24 cellular contexts compared by ENCODE assay signal in genomic region chr4:2765832-2766526, GRCh38.
"Had no signal": no experiment of that assay in that cellular context is flagged by ENCODE, and none has a peak within 500 bp of the region (broad histone marks: within the 10 kb centered on the region; RNA-seq: fewer than 3 reads in every experiment).

No MANE protein-coding gene starts in this region.

- H3K27ac ChIP-seq: breast epithelium, dorsolateral prefrontal cortex, left ventricle myocardium inferior, pancreas, psoas muscle, thoracic aorta had no signal

- H3K4me2 ChIP-seq: smooth muscle cell had no signal

- ATAC-seq: activated CD8-positive, alpha-beta T cell treated with anti-CD3 and anti-CD28 coated beads for 36 hours; activated naive CD4-positive, alpha-beta T cell treated with anti-CD3 and anti-CD28 coated beads, Interleukin-2, amount 50 U/mL, for 72 hours; activated T-cell treated with anti-CD3 and anti-CD28 coated beads, Interleukin-2, amount 50 U/mL, for 4 hours; activated T-helper 17 cell treated with anti-CD3 and anti-CD28 coated beads, Interleukin-2, amount 50 U/mL, for 72 hours; mucosa of descending colon; pancreas; psoas muscle; WTC11 had no signal

- H3K4me3 ChIP-seq: breast epithelium, dorsolateral prefrontal cortex, left ventricle myocardium inferior, mucosa of descending colon, pancreas, psoas muscle, smooth muscle cell, thoracic aorta had no signal

- H3K27me3 ChIP-seq: breast epithelium, dorsolateral prefrontal cortex, pancreas had no signal

- H3K9me3 Mint-ChIP-seq: activated naive CD4-positive, alpha-beta T cell treated with anti-CD3 and anti-CD28 coated beads, Interleukin-2, amount 50 U/mL, for 72 hours; activated T-helper 17 cell treated with anti-CD3 and anti-CD28 coated beads, Interleukin-2, amount 50 U/mL, for 72 hours had no signal

- H3K9me3 ChIP-seq: breast epithelium, left ventricle myocardium inferior, mucosa of descending colon, pancreas, psoas muscle, thoracic aorta had no signal

- H3K27me3 Mint-ChIP-seq: activated CD8-positive, alpha-beta T cell treated with anti-CD3 and anti-CD28 coated beads for 36 hours; activated T-helper 17 cell treated with anti-CD3 and anti-CD28 coated beads, Interleukin-2, amount 50 U/mL, for 72 hours; stimulated activated naive CD8-positive, alpha-beta T cell treated with anti-CD3 and anti-CD28 coated beads, Interleukin-15, Interleukin-2, amounts not matched to agents 100 ng/mL and 50 ng/mL, for 24 hours had no signal

- H3K4me3 Mint-ChIP-seq: activated CD8-positive, alpha-beta T cell treated with anti-CD3 and anti-CD28 coated beads for 36 hours; activated T-cell treated with anti-CD3 and anti-CD28 coated beads, Interleukin-2, amount 50 U/mL, for 4 hours; stimulated activated naive CD8-positive, alpha-beta T cell treated with anti-CD3 and anti-CD28 coated beads, Interleukin-15, Interleukin-2, amounts not matched to agents 100 ng/mL and 50 ng/mL, for 24 hours; WTC11 had no signal

- FAIRE-seq: colon, pancreas, urothelium cell line had no signal

- H3K27ac Mint-ChIP-seq: activated CD8-positive, alpha-beta T cell treated with anti-CD3 and anti-CD28 coated beads for 36 hours; activated T-helper 17 cell treated with anti-CD3 and anti-CD28 coated beads, Interleukin-2, amount 50 U/mL, for 72 hours; stimulated activated naive CD8-positive, alpha-beta T cell treated with anti-CD3 and anti-CD28 coated beads, Interleukin-15, Interleukin-2, amounts not matched to agents 100 ng/mL and 50 ng/mL, for 24 hours; WTC11 had no signal

- DNase-seq: activated CD4-positive, alpha-beta T cell treated with anti-CD3 and anti-CD28 coated beads, Interleukin-2, amount 50 U/mL, for 1 hour; activated CD8-positive, alpha-beta T cell treated with anti-CD3 and anti-CD28 coated beads for 36 hours; activated naive CD4-positive, alpha-beta T cell; activated T-cell treated with anti-CD3 and anti-CD28 coated beads, Interleukin-2, amount 50 U/mL, for 4 hours; central memory CD4-positive, alpha-beta T cell; effector memory CD4-positive, alpha-beta T cell; islet precursor cell; left ventricle myocardium inferior; mucosa of descending colon; stimulated activated CD4-positive, alpha-beta T cell treated with anti-CD3 and anti-CD28 coated beads, Interleukin-15, amount 100 ng/mL, for 24 hours; T-helper 2 cell; trophoblast cell had no signal

- H3K36me3 Mint-ChIP-seq: WTC11 had no signal

- H3K36me3 ChIP-seq: breast epithelium, left ventricle myocardium inferior, pancreas, thoracic aorta had no signal
